1 cellular context compared by ENCODE assay signal in genomic region chr19:3520166-3521103, GRCh38.
A peak's percentile ranks its signal among the peaks of the same experiment; 100 is the strongest.
TF ChIP-seq lines count a peak whose summit lies in the region.

No MANE protein-coding gene starts in this region.

TF ChIP-seq in H1, 55 proteins besides CTCF, POLR2A, EP300 and RAD21:
- TF ChIP-seq MAX (IDR thresholded peaks at IDR 0.05) (peak; percentile 43; the same call in 1 of the 2 replicates), GABPA (IDR thresholded peaks at IDR 0.05; ENCODE audit: borderline replicate concordance, insufficient read depth, low read length) (0 out of 2 replicates have a peak, but pooled peaks have one; percentile 18), FOSL1 (IDR thresholded peaks at IDR 0.05; ENCODE audit: insufficient read depth, low read depth, low read length) (0 out of 2 replicates have a peak, but pooled peaks have one; percentile 22), EGR1 (IDR thresholded peaks at IDR 0.05; ENCODE audit: borderline replicate concordance, low read depth, low read length) (peak; percentile 78; the same call in 1 of the 2 replicates), NRF1 (IDR thresholded peaks at IDR 0.05; ENCODE audit: low read depth, low read length) (no peak)
